In the genomic region with DNA sequence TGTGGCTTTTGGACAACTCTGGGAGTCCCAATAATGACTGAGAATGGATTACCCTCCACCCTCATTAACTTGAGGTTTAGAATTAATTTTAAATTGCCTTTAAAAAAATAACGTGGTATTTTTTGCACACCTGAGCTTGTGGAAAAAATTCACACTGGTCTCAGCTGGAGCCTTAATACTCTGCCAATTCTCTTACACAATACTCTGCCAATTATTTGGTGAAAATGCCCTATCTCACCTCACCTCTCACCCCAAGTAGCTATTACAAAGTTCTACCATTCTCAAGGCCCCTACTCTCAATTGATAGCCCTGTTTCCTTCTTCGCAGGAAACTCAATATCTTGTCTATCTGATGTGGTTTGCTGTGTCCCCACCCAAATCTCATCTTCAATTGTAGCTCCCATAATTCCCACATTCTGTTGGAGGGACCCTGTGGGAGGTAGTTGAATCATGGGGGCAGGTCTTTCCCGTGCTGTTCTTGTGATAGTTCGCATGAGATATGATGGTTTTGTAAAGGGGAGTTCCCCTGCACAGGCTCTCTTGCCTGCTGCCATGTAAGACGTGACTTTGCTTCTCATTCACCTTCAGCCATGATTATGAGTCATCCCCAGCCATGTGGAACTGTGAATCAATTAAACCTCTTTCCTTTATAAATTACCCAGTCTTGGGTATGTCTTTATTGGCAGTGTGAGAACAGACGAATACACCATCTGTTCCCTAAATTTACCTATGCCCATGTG, we compare ENCODE assay signal across 28 cellular contexts. TPM values are rescaled to one million over a fixed set of nuclear protein-coding genes. Genes with fewer than 3 reads are reported as not detected.
DNase-seq lines count a peak whose midpoint lies in the region; ATAC-seq, FAIRE-seq and TF ChIP-seq lines count a peak whose summit lies in the region.
"Had no signal": no experiment of that assay in that cellular context is flagged by ENCODE, and none has a peak within 500 bp of the region (broad histone marks: within the 10 kb centered on the region; RNA-seq: fewer than 3 reads in every experiment).

No MANE protein-coding gene starts in this region.

- POLR2A ChIA-PET in A549 (lab: Yijun Ruan, JAX) = no interaction called here

- TF ChIP-seq EP300 in A549 (IDR thresholded peaks at IDR 0.05) = no peak

- ATAC-seq in A549 = no peak
- ATAC-seq: Right ventricle myocardium inferior, SK-N-SH treated with all-trans-retinoic acid at 6 μM for 48 hours had no signal

- DNase-seq in DMS53 (lab: John Stamatoyannopoulos, UW) (peak; percentile 25), DMS53 treated with DMSO at 0.1 percent for 48 hours (lab: John Stamatoyannopoulos, UW; ENCODE audit: unreplicated experiment) (no peak), A549 (ENCODE audit: low read depth in 1 of 2, low spot score in 1 of 2) (no peak), LHCN-M2 (ENCODE audit: low read depth) (peak; percentile 3), fibroblast of mammary gland (ENCODE audit: low read depth) (peak; percentile 2), posterior cingulate gyrus (no peak), AML-193 (lab: John Stamatoyannopoulos, UW) (no peak), iPS-NIHi11 (ENCODE audit: low spot score) (no peak)
- DNase-seq: 8988T; CD4-positive, CD25-positive, alpha-beta regulatory T cell; DND-41; HCEC 1CT; KBM-7; MM.1S; NCI-H1694; NCI-H2029 treated with DMSO at 0.1 percent for 48 hours; NCI-H226; NCI-H510A treated with DMSO at 0.1 percent for 48 hours; NCI-H748 treated with DMSO at 0.1 percent for 48 hours; PC-9; SJCRH30 had no signal

- CTCF ChIA-PET in A549 (lab: Yijun Ruan, JAX) = interaction anchor here (1.1 kb wide), 1 partner anchor 28 kb away, joined by 3 read pairs; no protein-coding TSS in a partner anchor

- intact Hi-C loops in posterior cingulate gyrus (cut with DNase I) = no loop called here

- TF ChIP-seq POLR2A in A549 (IDR thresholded peaks at IDR 0.05; ENCODE audit: low read length) = no peak

- no peak for TF ChIP-seq RAD21 in A549 (conservative IDR thresholded peaks at IDR 0.05 in 1 of 2, IDR thresholded peaks at IDR 0.05 in 1 of 2)

- no peak overlapping the region for H3K4me3 ChIP-seq in A549
- no peak overlapping the region for H3K4me3 ChIP-seq in fibroblast of mammary gland (ENCODE audit: control insufficient read depth, low read depth, low read length)
- H3K4me3 ChIP-seq: BLaER1, PC-9, SJCRH30 had no signal

- WGBS in A549 (ENCODE audit: missing lambda C conversion rate) = 38% methylated on average over 6 of the region's 6 CpGs

- no peak for TF ChIP-seq CTCF in A549 (IDR thresholded peaks at IDR 0.05)
- no peak for TF ChIP-seq CTCF in fibroblast of mammary gland (conservative IDR thresholded peaks at IDR 0.05; ENCODE audit: control insufficient read depth, insufficient read depth, low read depth, low read length)

- no peak overlapping the region for H3K4me2 ChIP-seq in A549
- H3K4me2 ChIP-seq: BLaER1, PC-9 had no signal

- peaks cover 8% of the 10 kb centered on the region; the same call in 1 of the 3 replicates for H3K9me3 ChIP-seq in A549
- H3K9me3 ChIP-seq: BLaER1 had no signal

- no peak for FAIRE-seq in A549 (lab: Jason Lieb, UNC)
- FAIRE-seq: D721Med, GM12892, H1 had no signal

- H3K27ac ChIP-seq in A549 = no peak overlapping the region
- H3K27ac ChIP-seq: BLaER1, HL-60, PC-9, SJCRH30 had no signal

- no peaks in the 10 kb centered on the region for H3K4me1 ChIP-seq in A549
- H3K4me1 ChIP-seq: BLaER1, SJCRH30 had no signal

TF ChIP-seq in A549, 52 proteins besides CTCF, POLR2A, EP300 and RAD21:
- no peak for TF ChIP-seq RCOR1 (IDR thresholded peaks at IDR 0.05; ENCODE audit: low read depth, low read length)
- no peak for TF ChIP-seq RARB (CRISPR knock-in tag; IDR thresholded peaks at IDR 0.05)
- no peak for TF ChIP-seq FOSL2 (IDR thresholded peaks at IDR 0.05)
- peak; percentile 22; the same call in 1 of the 2 replicates for TF ChIP-seq FOSL2 (CRISPR knock-in tag; IDR thresholded peaks at IDR 0.05)
- no peak for TF ChIP-seq ESRRA (IDR thresholded peaks at IDR 0.05; ENCODE audit: borderline replicate concordance, low read length)
- TF ChIP-seq ZFP36 (IDR thresholded peaks at IDR 0.05; ENCODE audit: borderline replicate concordance, partially characterized antibody) = peak; percentile 44

RNA-seq across cellular contexts. Expression of a gene that starts 27.4 kb away (rescaled TPM):
- polyA plus RNA-seq in A549 (2011; rRNA removed) (6.4 and 9.3 TPM in 2 replicates), A549 (2017; fragmentation: RNase III; extraction: RNeasy Plus Mini Kit Qiagen cat#74134 plus additional on column Dnase treatment) (9.2 to 9.9 TPM (median 9.4 TPM) in 3 replicates)
- 2.1 and 3.5 TPM in 2 replicates for polyA plus RNA-seq in A549 (2012; cell fraction: cytosol; rRNA removed)
- polyA plus RNA-seq in A549 (2012; cell fraction: nucleus; rRNA removed) = 1.6 and 4.0 TPM in 2 replicates
- polyA minus RNA-seq in A549 (2011; rRNA and poly(A)+ RNA removed) = 2.7 and 3.1 TPM in 2 replicates
- total RNA-seq in LHCN-M2 (2014; rRNA removed) = 18.7 and 23.2 TPM in 2 replicates
- 3.5 TPM for polyA plus RNA-seq in LHCN-M2 (2012)

RNA-seq across cellular contexts. Expression of a gene that starts 32.7 kb away (rescaled TPM):
- polyA plus RNA-seq in A549 (2011; rRNA removed) (4.5 and 5.2 TPM in 2 replicates), A549 (2017; fragmentation: RNase III; extraction: RNeasy Plus Mini Kit Qiagen cat#74134 plus additional on column Dnase treatment) (2.1 to 3.3 TPM (median 3.0 TPM) in 3 replicates)
- 1.6 and 1.9 TPM in 2 replicates for polyA plus RNA-seq in A549 (2012; cell fraction: cytosol; rRNA removed)
- polyA plus RNA-seq in A549 (2012; cell fraction: nucleus; rRNA removed) = 0.44 and 0.78 TPM in 2 replicates
- polyA minus RNA-seq in A549 (2011; rRNA and poly(A)+ RNA removed) = 3.2 and 5.9 TPM in 2 replicates
- 0.75 and 0.77 TPM in 2 replicates for total RNA-seq in LHCN-M2 (2014; rRNA removed)
- 0.72 TPM for polyA plus RNA-seq in LHCN-M2 (2012)

Comparison
In these comparisons a context has a peak if more than half of its experiments do, and no peak if none do; other contexts are left out.
1. DNase-seq: peak in DMS53 (single experiment), LHCN-M2 (single experiment) and fibroblast of mammary gland (single experiment); none in DMS53 treated with DMSO at 0.1 percent for 48 hours (single experiment), A549 (0 of 2), posterior cingulate gyrus (0 of 10), AML-193 (0 of 2) and iPS-NIHi11 (single experiment).